ENCODE assay signal across 23 cellular contexts in the genomic region with DNA sequence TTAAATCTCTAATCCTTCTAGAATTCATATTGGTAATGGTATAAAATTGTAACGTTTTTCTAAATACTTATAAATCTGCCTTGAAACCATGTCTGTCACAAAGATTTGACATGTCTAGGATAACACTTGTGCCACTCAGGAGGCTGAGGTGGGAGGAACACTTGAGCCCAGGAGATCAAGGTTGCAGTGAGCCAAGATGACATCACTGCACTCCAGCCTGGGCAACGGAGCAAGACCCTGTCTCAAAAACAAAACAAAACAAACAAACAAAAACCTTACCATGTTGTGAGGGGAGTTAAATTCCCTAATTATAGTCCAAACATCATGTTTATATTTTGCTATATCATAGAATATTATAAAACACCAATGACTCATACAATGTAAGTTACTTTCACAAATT.
DNase-seq lines count a peak whose midpoint lies in the region; ATAC-seq, FAIRE-seq and TF ChIP-seq lines count a peak whose summit lies in the region.
"Had no signal": no experiment of that assay in that cellular context is flagged by ENCODE, and none has a peak within 500 bp of the region (broad histone marks: within the 10 kb centered on the region; RNA-seq: fewer than 3 reads in every experiment).

No MANE protein-coding gene starts in this region.

- POLR2A ChIA-PET in HEK293 (lab: Yijun Ruan, JAX) = no interaction called here

- DNase-seq in DMS53 (lab: John Stamatoyannopoulos, UW) (peak; percentile 63), DMS53 treated with DMSO at 0.1 percent for 48 hours (lab: John Stamatoyannopoulos, UW; ENCODE audit: unreplicated experiment) (no peak), left ventricle myocardium superior (no peak)
- DNase-seq: BE2C; C1 segment of cervical spinal cord; CD4-positive, alpha-beta memory T cell; CD4-positive, CD25-positive, alpha-beta regulatory T cell; CD8-positive, alpha-beta memory T cell; COR-L47; DMS 273 treated with DMSO at 0.1 percent for 48 hours; DMS153; DMS79; DND-41; EL; GDM1 had no signal

- no peaks in the 10 kb centered on the region for H3K36me3 ChIP-seq in HEK293 (ENCODE audit: control insufficient read depth in 2 of 2, insufficient read depth in 1 of 2, low read length in 2 of 2)
- H3K36me3 ChIP-seq: BE2C, BLaER1 had no signal

- TF ChIP-seq CTCF in HEK293 (tag by site-specific recombination; IDR thresholded peaks at IDR 0.05) = no peak

- peak; percentile 60 for FAIRE-seq in islet of Langerhans (lab: Jason Lieb, UNC)
- FAIRE-seq: A549, GM12878, GM12892, GM18507 had no signal

- intact Hi-C loops in left ventricle myocardium superior (cut with micrococcal nuclease) = no loop called here

- H3K4me3 ChIP-seq in HEK293 (ENCODE audit: low read depth, low read length) = no peak overlapping the region
- H3K4me3 ChIP-seq: A549, BLaER1, GM12878 had no signal

- CTCF ChIA-PET in HEK293 (lab: Yijun Ruan, JAX) = interaction anchor here (1.2 kb wide), 1 partner anchor 22 kb away, joined by 3 read pairs; no protein-coding TSS in a partner anchor

- ATAC-seq in left ventricle myocardium superior = no peak
- ATAC-seq: A549, GM12878 had no signal

- no peaks in the 10 kb centered on the region for H3K9me3 ChIP-seq in HEK293 (ENCODE audit: control insufficient read depth, insufficient read depth, low read depth, low read length)
- H3K9me3 ChIP-seq: A549, BE2C, BLaER1 had no signal

- no peak overlapping the region for H3K27ac ChIP-seq in HEK293 (ENCODE audit: extremely low read depth, low read depth, low read length)
- H3K27ac ChIP-seq: 22Rv1, A549, BLaER1 had no signal

- no peaks in the 10 kb centered on the region for H3K4me1 ChIP-seq in HEK293 (ENCODE audit: control insufficient read depth, insufficient read depth, low read length)
- H3K4me1 ChIP-seq: A549, BE2C, BLaER1 had no signal

TF ChIP-seq in HEK293, 187 proteins besides CTCF, POLR2A, EP300 and RAD21:
- TF ChIP-seq, protein P1, sequence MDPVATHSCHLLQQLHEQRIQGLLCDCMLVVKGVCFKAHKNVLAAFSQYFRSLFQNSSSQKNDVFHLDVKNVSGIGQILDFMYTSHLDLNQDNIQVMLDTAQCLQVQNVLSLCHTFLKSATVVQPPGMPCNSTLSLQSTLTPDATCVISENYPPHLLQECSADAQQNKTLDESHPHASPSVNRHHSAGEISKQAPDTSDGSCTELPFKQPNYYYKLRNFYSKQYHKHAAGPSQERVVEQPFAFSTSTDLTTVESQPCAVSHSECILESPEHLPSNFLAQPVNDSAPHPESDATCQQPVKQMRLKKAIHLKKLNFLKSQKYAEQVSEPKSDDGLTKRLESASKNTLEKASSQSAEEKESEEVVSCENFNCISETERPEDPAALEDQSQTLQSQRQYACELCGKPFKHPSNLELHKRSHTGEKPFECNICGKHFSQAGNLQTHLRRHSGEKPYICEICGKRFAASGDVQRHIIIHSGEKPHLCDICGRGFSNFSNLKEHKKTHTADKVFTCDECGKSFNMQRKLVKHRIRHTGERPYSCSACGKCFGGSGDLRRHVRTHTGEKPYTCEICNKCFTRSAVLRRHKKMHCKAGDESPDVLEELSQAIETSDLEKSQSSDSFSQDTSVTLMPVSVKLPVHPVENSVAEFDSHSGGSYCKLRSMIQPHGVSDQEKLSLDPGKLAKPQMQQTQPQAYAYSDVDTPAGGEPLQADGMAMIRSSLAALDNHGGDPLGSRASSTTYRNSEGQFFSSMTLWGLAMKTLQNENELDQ (tag by site-specific recombination; IDR thresholded peaks at IDR 0.05; ENCODE audit: low read depth) = no peak
- peak; percentile 63; the same call in 1 of the 2 replicates for TF ChIP-seq ZNF121 (tag by site-specific recombination; IDR thresholded peaks at IDR 0.05)
